Comparison of ENCODE assay signal across 11 cellular contexts in the genomic region with DNA sequence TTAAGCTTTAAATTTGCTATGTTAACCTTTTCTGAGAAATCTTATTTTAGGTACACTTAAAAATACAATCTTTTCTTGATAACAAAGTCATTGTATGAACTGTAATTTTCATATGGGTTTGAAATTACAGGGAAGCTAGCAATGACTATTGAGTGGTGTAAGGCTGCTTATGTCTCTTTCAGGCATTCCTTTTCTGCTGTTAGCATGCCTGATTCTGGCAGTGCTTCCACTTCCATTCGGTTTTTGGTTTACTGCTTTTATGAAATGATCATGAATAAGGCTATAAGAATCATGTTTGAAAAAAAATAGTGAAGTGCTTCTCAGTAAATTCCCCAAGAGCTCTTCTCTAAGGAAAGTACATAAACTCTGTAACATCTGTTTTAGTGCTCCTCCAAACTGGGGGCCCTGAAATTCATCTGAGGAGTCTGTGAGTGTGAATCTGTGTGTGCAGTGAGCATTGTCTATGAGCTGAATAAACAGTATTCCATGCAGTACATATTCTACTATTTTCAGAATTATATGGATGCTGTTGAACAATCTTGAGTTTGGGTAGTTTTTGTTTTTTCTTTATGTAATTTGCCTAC.
A peak's percentile ranks its signal among the peaks of the same experiment; 100 is the strongest.
DNase-seq lines count a peak whose midpoint lies in the region; ATAC-seq, FAIRE-seq and TF ChIP-seq lines count a peak whose summit lies in the region.
"Had no signal": no experiment of that assay in that cellular context is flagged by ENCODE, and none has a peak within 500 bp of the region (broad histone marks: within the 10 kb centered on the region; RNA-seq: fewer than 3 reads in every experiment).

No MANE protein-coding gene starts in this region.

- H2AFZ ChIP-seq in astrocyte (ENCODE audit: low read depth, low read length): no peak overlapping the region

- 14 to 23% methylated on average over 1 of the region's 1 CpG for WGBS in transverse colon (ENCODE audit: low coverage in 1 of 2), 2 donors
- 15 to 18% methylated on average over 1 of the region's 1 CpG for WGBS in gastroesophageal sphincter (ENCODE audit: low coverage in 1 of 2), 2 donors

- no peaks in the 10 kb centered on the region for H3K27me3 ChIP-seq in AG04450 (ENCODE audit: control insufficient read depth, insufficient read depth, low read length)
- no peaks in the 10 kb centered on the region for H3K27me3 ChIP-seq in astrocyte (ENCODE audit: insufficient read depth, low read length)
- H3K27me3 ChIP-seq in transverse colon: no peaks in the 10 kb centered on the region
- no peaks in the 10 kb centered on the region for H3K27me3 ChIP-seq in gastroesophageal sphincter

- peak; percentile 9 for FAIRE-seq in astrocyte (lab: Jason Lieb, UNC)
- FAIRE-seq: TTC549 had no signal

- peak; percentile 18 for ATAC-seq in GM18909 (IDR thresholded peaks at IDR 0.05; ENCODE audit: poor library complexity, unreplicated experiment)
- ATAC-seq in HG03045 (IDR thresholded peaks at IDR 0.05; ENCODE audit: unreplicated experiment): peak; percentile 12
- no peak for ATAC-seq in gastroesophageal sphincter
- ATAC-seq: HCT116 had no signal

- H3K36me3 Mint-ChIP-seq in astrocyte (ENCODE audit: low read depth, unreplicated experiment): no peaks in the 10 kb centered on the region

- CTCF ChIA-PET in AG04450 (lab: Charles Lee): interaction anchor here (0.6 to 1.6 kb wide), 2 partner anchors 246 to 357 kb away, joined by 3 read pairs; no protein-coding TSS in a partner anchor
- CTCF ChIA-PET in GM10248 (lab: Yijun Ruan, JAX): interaction anchor here (1.0 to 1.6 kb wide), 10 partner anchors 9 to 174 kb away, joined by 3 to 12 read pairs (median 4); no protein-coding TSS in a partner anchor

- TF ChIP-seq CTCF in AG04450 (IDR thresholded peaks at IDR 0.05; ENCODE audit: low read depth, low read length) (no peak), astrocyte (IDR thresholded peaks at IDR 0.05; ENCODE audit: insufficient read depth, low read depth, low read length) (no peak), transverse colon (IDR thresholded peaks at IDR 0.05) (no peak), gastroesophageal sphincter (IDR thresholded peaks at IDR 0.05) (no peak), GM10248 (IDR thresholded peaks at IDR 0.05; ENCODE audit: control extremely low read depth, extremely low read depth, low read depth, missing control alignments) (no peak)

- peaks cover 55% of the 10 kb centered on the region for H3K79me2 ChIP-seq in astrocyte (ENCODE audit: insufficient read depth, low read length)

- H3K9me3 Mint-ChIP-seq in astrocyte (ENCODE audit: unreplicated experiment): no peaks in the 10 kb centered on the region

- peak overlapping the region; percentile 2 for H3K4me2 ChIP-seq in astrocyte (ENCODE audit: low read length)

- POLR2A ChIA-PET in AG04450 (lab: Yijun Ruan, JAX): interaction anchor here (0.6 kb wide), 1 partner anchor 213 kb away, joined by 4 read pairs; no protein-coding TSS in a partner anchor
- POLR2A ChIA-PET in GM10248 (lab: Yijun Ruan, JAX): interaction anchor here (1.0 kb wide), 1 partner anchor 68 kb away, joined by 3 read pairs; no protein-coding TSS in a partner anchor

- intact Hi-C loops in transverse colon (cut with DNase I; ENCODE audit: low total_unique reads): no loop called here

- H3K9ac ChIP-seq in astrocyte (ENCODE audit: low read length): no peak overlapping the region

- in situ Hi-C loops in transverse colon (cut with MboI; ENCODE audit: low pct_ligation_motif_present in 1 of 4, low pct_unique_long_range_greater_than_20kb in 1 of 4, low sequenced_read_pairs in 3 of 4): no loop called here

- peak overlapping the region; percentile 60 for H3K27ac Mint-ChIP-seq in astrocyte (ENCODE audit: unreplicated experiment)
- H3K27ac Mint-ChIP-seq: CD4-positive, alpha-beta T cell had no signal

- TF ChIP-seq POLR2A in transverse colon (IDR thresholded peaks at IDR 0.05) (no peak), gastroesophageal sphincter (IDR thresholded peaks at IDR 0.05) (no peak)

- no peak overlapping the region for H3K4me3 Mint-ChIP-seq in astrocyte (ENCODE audit: unreplicated experiment)
- H3K4me3 Mint-ChIP-seq: CD4-positive, alpha-beta T cell had no signal

- H3K27ac ChIP-seq in AG04450 (ENCODE audit: low read depth, low read length) (peak overlapping the region; percentile 34), astrocyte (ENCODE audit: low read depth, low read length) (no peak overlapping the region), transverse colon (no peak overlapping the region), gastroesophageal sphincter (peak overlapping the region in 1 of 4 donors; percentile 20)

- H3K36me3 ChIP-seq in astrocyte (ENCODE audit: insufficient read depth, low read length) (no peaks in the 10 kb centered on the region), transverse colon (no peaks in the 10 kb centered on the region), gastroesophageal sphincter (no peaks in the 10 kb centered on the region)

- H3K4me1 Mint-ChIP-seq in astrocyte (ENCODE audit: low read depth, unreplicated experiment): peaks cover 12% of the 10 kb centered on the region

- no peak for TF ChIP-seq EP300 in transverse colon (IDR thresholded peaks at IDR 0.05; ENCODE audit: low read depth)
- no peak for TF ChIP-seq EP300 in gastroesophageal sphincter (IDR thresholded peaks at IDR 0.05)

- H3K9me3 ChIP-seq in AG04450 (ENCODE audit: control insufficient read depth, insufficient read depth, low read length): no peaks in the 10 kb centered on the region; the same call in 1 of the 2 replicates
- no peaks in the 10 kb centered on the region for H3K9me3 ChIP-seq in astrocyte (ENCODE audit: insufficient read depth, low read depth, low read length)
- H3K9me3 ChIP-seq in transverse colon: no peaks in the 10 kb centered on the region
- H3K9me3 ChIP-seq in gastroesophageal sphincter: no peaks in the 10 kb centered on the region

- H3K4me1 ChIP-seq in astrocyte (ENCODE audit: insufficient read depth, low read length): peaks cover 2% of the 10 kb centered on the region
- H3K4me1 ChIP-seq in transverse colon: peaks cover 0 to 9% (median 6%) of the 10 kb centered on the region in 4 donors
- peaks cover 0 to 19% (median 5%) of the 10 kb centered on the region in 3 donors for H3K4me1 ChIP-seq in gastroesophageal sphincter

- H3K27me3 Mint-ChIP-seq in astrocyte (ENCODE audit: low read depth, unreplicated experiment): no peaks in the 10 kb centered on the region
- H3K27me3 Mint-ChIP-seq: CD4-positive, alpha-beta T cell had no signal

- no peaks in the 10 kb centered on the region for H4K20me1 ChIP-seq in astrocyte (ENCODE audit: insufficient read depth, low read length)

- H3K4me3 ChIP-seq in AG04450 (ENCODE audit: low read depth, low read length) (no peak overlapping the region), astrocyte (ENCODE audit: insufficient read depth, low read depth, low read length) (no peak overlapping the region), transverse colon (no peak overlapping the region), gastroesophageal sphincter (no peak overlapping the region)

- DNase-seq in AG04450 (ENCODE audit: low read depth, low spot score) (peak; percentile 34), astrocyte (ENCODE audit: low read depth) (peak; percentile 69), COLO829 (ENCODE audit: low spot score) (no peak), transverse colon (no peak), GM10248 (ENCODE audit: extremely low spot score) (no peak)
- DNase-seq: CD4-positive, alpha-beta T cell had no signal

Comparison
In these comparisons a context has a peak if more than half of its experiments do, and no peak if none do; other contexts are left out.
1. DNase-seq: peak in AG04450 (single experiment) and astrocyte (single experiment); none in COLO829 (single experiment), transverse colon (single experiment) and GM10248 (single experiment).